10 cellular contexts compared by ENCODE assay signal in genomic region chr17:36937961-36938565, GRCh38. TPM values are rescaled to one million over a fixed set of nuclear protein-coding genes. Genes with fewer than 3 reads are reported as not detected.
DNase-seq lines count a peak whose midpoint lies in the region; ATAC-seq and TF ChIP-seq lines count a peak whose summit lies in the region.
"Had no signal": no experiment of that assay in that cellular context is flagged by ENCODE, and none has a peak within 500 bp of the region (broad histone marks: within the 10 kb centered on the region; RNA-seq: fewer than 3 reads in every experiment).

No MANE protein-coding gene starts in this region.

- POLR2A ChIA-PET in CD8-positive, alpha-beta T cell (lab: Charles Lee): interaction anchor here (0.7 to 2.3 kb wide), 2 partner anchors 11 to 30 kb away, joined by 4 to 8 read pairs; partner anchors contain the start of gene AATF

- no peaks in the 10 kb centered on the region for H3K9me3 ChIP-seq in CD8-positive, alpha-beta T cell (ENCODE audit: low read length)
- no peaks in the 10 kb centered on the region for H3K9me3 ChIP-seq in ascending aorta

- DNase-seq in CD8-positive, alpha-beta T cell: peak in 2 of 7 experiments; percentile 16 to 54
- DNase-seq in HL-60 (ENCODE audit: low read depth in 1 of 2, low spot score in 1 of 2) (peak in 1 of 2 experiments; percentile 30), ascending aorta (ENCODE audit: low spot score in 2 of 2) (peak in 1 of 2 donors; percentile 61), memory B cell (ENCODE audit: low spot score in 2 of 2) (peak in 1 of 2 donors; percentile 43), SW 1271 (lab: John Stamatoyannopoulos, UW) (no peak), T-helper 9 cell (no peak), GOT3 (lab: John Stamatoyannopoulos, UW) (no peak)
- DNase-seq: NCI-H146 had no signal

- H3K27me3 ChIP-seq in CD8-positive, alpha-beta T cell (ENCODE audit: insufficient read depth, low read length): peaks cover 91% of the 10 kb centered on the region
- H3K27me3 ChIP-seq in HL-60 (ENCODE audit: insufficient read depth, poor library complexity, severe bottlenecking): peaks cover 93% of the 10 kb centered on the region
- peaks cover 75% of the 10 kb centered on the region for H3K27me3 ChIP-seq in ascending aorta

- H3K27ac ChIP-seq in CD8-positive, alpha-beta T cell (ENCODE audit: low read depth, low read length): no peak overlapping the region
- H3K27ac ChIP-seq in HL-60 (replicated peaks) (no peak overlapping the region), ascending aorta (no peak overlapping the region)

- H3K36me3 ChIP-seq in CD8-positive, alpha-beta T cell (ENCODE audit: insufficient read depth, low read length): no peaks in the 10 kb centered on the region
- no peaks in the 10 kb centered on the region for H3K36me3 ChIP-seq in ascending aorta

- peak overlapping the region; percentile 25 for H3K4me3 ChIP-seq in CD8-positive, alpha-beta T cell (ENCODE audit: low read depth, low read length)
- peak overlapping the region; percentile 14; the same call in 1 of the 2 replicates for H3K4me3 ChIP-seq in HL-60 (replicated peaks; ENCODE audit: insufficient read depth, low read length)
- peak overlapping the region; percentile 24 to 25 for H3K4me3 ChIP-seq in ascending aorta

- no peak overlapping the region for H3K27ac Mint-ChIP-seq in CD8-positive, alpha-beta T cell
- H3K27ac Mint-ChIP-seq in memory B cell: peak overlapping the region; percentile 58

- intact Hi-C loops in CD8-positive, alpha-beta T cell (cut with DNase I, micrococcal nuclease): no loop called here
- intact Hi-C loops in ascending aorta (cut with DNase I): no loop called here

- H3K4me1 ChIP-seq in CD8-positive, alpha-beta T cell (ENCODE audit: insufficient read depth, low read length): peaks cover 88% of the 10 kb centered on the region
- peaks cover 3 to 54% of the 10 kb centered on the region in 2 donors for H3K4me1 ChIP-seq in ascending aorta

- no peaks in the 10 kb centered on the region for H3K9me3 Mint-ChIP-seq in CD8-positive, alpha-beta T cell
- peaks cover 2% of the 10 kb centered on the region for H3K9me3 Mint-ChIP-seq in memory B cell

- peaks cover 64% of the 10 kb centered on the region for H3K4me1 Mint-ChIP-seq in CD8-positive, alpha-beta T cell (ENCODE audit: low read depth)
- peaks cover 34% of the 10 kb centered on the region for H3K4me1 Mint-ChIP-seq in memory B cell

- peak; percentile 30 for ATAC-seq in CD8-positive, alpha-beta T cell
- ATAC-seq in memory B cell (ENCODE audit: low read depth) (peak; percentile 27), HG02610 (IDR thresholded peaks at IDR 0.05; ENCODE audit: unreplicated experiment) (no peak)

- no peak for TF ChIP-seq CTCF in CD8-positive, alpha-beta T cell (IDR thresholded peaks at IDR 0.05)
- TF ChIP-seq CTCF in HL-60 (IDR thresholded peaks at IDR 0.05; ENCODE audit: insufficient read depth, low read length) (no peak), ascending aorta (IDR thresholded peaks at IDR 0.05) (no peak)

- H3K27me3 Mint-ChIP-seq in CD8-positive, alpha-beta T cell (ENCODE audit: low read depth): peaks cover 71% of the 10 kb centered on the region
- H3K27me3 Mint-ChIP-seq in memory B cell: peaks cover 36% of the 10 kb centered on the region

- no peaks in the 10 kb centered on the region for H3K36me3 Mint-ChIP-seq in CD8-positive, alpha-beta T cell
- H3K36me3 Mint-ChIP-seq in memory B cell: peaks cover 6% of the 10 kb centered on the region

- H3K4me3 Mint-ChIP-seq in CD8-positive, alpha-beta T cell: peak overlapping the region; percentile 77
- H3K4me3 Mint-ChIP-seq in memory B cell: peak overlapping the region; percentile 68

- CTCF ChIA-PET in CD8-positive, alpha-beta T cell (lab: Charles Lee): interaction anchor here (0.6 kb wide), 1 partner anchor 11 kb away, joined by 3 read pairs; the partner anchor contains the start of gene AATF

RNA-seq across cellular contexts. Expression of gene LHX1, which starts 0.8 kb away (rescaled TPM):
- total RNA-seq in CD8-positive, alpha-beta T cell: not detected
- not detected for total RNA-seq in ascending aorta
- total RNA-seq: mesenteric fat pad had no signal

RNA-seq across cellular contexts. Expression of gene AATF, which starts 10.7 kb away (rescaled TPM):
- total RNA-seq in CD8-positive, alpha-beta T cell: 10 to 100 TPM; 49.5 to 51.5 TPM
- 19.5 TPM for total RNA-seq in ascending aorta
